In genomic region chr19:12786149-12786870, GRCh38 we compare ENCODE assay signal across 8 cellular contexts. TPM values are rescaled to one million over a fixed set of nuclear protein-coding genes. Genes with fewer than 3 reads are reported as not detected.
DNase-seq lines count a peak whose midpoint lies in the region; ATAC-seq and TF ChIP-seq lines count a peak whose summit lies in the region.

No MANE protein-coding gene starts in this region.

- no peaks in the 10 kb centered on the region for H3K27me3 Mint-ChIP-seq in activated CD8-positive, alpha-beta T cell treated with anti-CD3 and anti-CD28 coated beads, Interleukin-2, amount 10 ng/mL, durations not matched to agents 7 days and 5 days (ENCODE audit: low read depth)
- H3K27me3 Mint-ChIP-seq in glutamatergic neuron (ENCODE audit: unreplicated experiment): peaks cover 10% of the 10 kb centered on the region

- CTCF ChIA-PET in activated CD8-positive, alpha-beta T cell treated with anti-CD3 and anti-CD28 coated beads, Interleukin-2, amount 10 ng/mL, durations not matched to agents 7 days and 5 days (lab: Charles Lee): interaction anchor here (1.0 to 3.4 kb wide), 4 partner anchors 8 to 10 kb away, joined by 3 to 31 read pairs (median 8); no protein-coding TSS in a partner anchor

- H3K27ac Mint-ChIP-seq in activated CD8-positive, alpha-beta T cell treated with anti-CD3 and anti-CD28 coated beads, Interleukin-2, amount 10 ng/mL, durations not matched to agents 7 days and 5 days: peak overlapping the region; percentile 48
- H3K27ac Mint-ChIP-seq in glutamatergic neuron (ENCODE audit: unreplicated experiment): no peak overlapping the region

- H3K79me2 ChIP-seq in Karpas-422 (ENCODE audit: low read length): no peaks in the 10 kb centered on the region

- H3K9me2 ChIP-seq in Karpas-422 (replicated peaks; ENCODE audit: insufficient read depth, low read length): no peaks in the 10 kb centered on the region

- no peaks in the 10 kb centered on the region for H3K36me3 ChIP-seq in Karpas-422 (ENCODE audit: insufficient read depth, low read length)
- no peaks in the 10 kb centered on the region for H3K36me3 ChIP-seq in subcutaneous abdominal adipose tissue (ENCODE audit: control insufficient read depth in 5 of 5, insufficient read depth in 5 of 5, low read length in 5 of 5)

- in situ Hi-C loops in G401 (cut with HindIII; ENCODE audit: low sequenced_read_pairs): no loop called here

- H3K9me3 ChIP-seq in Karpas-422 (ENCODE audit: low read length) (no peaks in the 10 kb centered on the region), subcutaneous abdominal adipose tissue (ENCODE audit: control insufficient read depth in 5 of 5, low read length in 5 of 5) (no peaks in the 10 kb centered on the region)

- no peaks in the 10 kb centered on the region for H3K9me3 Mint-ChIP-seq in activated CD8-positive, alpha-beta T cell treated with anti-CD3 and anti-CD28 coated beads, Interleukin-2, amount 10 ng/mL, durations not matched to agents 7 days and 5 days (ENCODE audit: insufficient read depth)
- peaks cover 10% of the 10 kb centered on the region for H3K9me3 Mint-ChIP-seq in glutamatergic neuron (ENCODE audit: unreplicated experiment)

- H3K27ac ChIP-seq in Karpas-422 (ENCODE audit: low read length) (peak overlapping the region; percentile 74), layer of hippocampus (ENCODE audit: low read depth, low read length) (peak overlapping the region; percentile 98), subcutaneous abdominal adipose tissue (ENCODE audit: low read depth, low read length) (peak overlapping the region; percentile 100)

- H4K20me1 ChIP-seq in Karpas-422 (ENCODE audit: insufficient read depth, low read depth, low read length): no peaks in the 10 kb centered on the region

- H3K27me3 ChIP-seq in Karpas-422 (ENCODE audit: low read length) (no peaks in the 10 kb centered on the region), layer of hippocampus (ENCODE audit: control insufficient read depth, insufficient read depth, low read length) (no peaks in the 10 kb centered on the region), subcutaneous abdominal adipose tissue (ENCODE audit: control insufficient read depth in 5 of 5, insufficient read depth in 4 of 5, low read length in 5 of 5) (no peaks in the 10 kb centered on the region)

- DNase-seq in Karpas-422: peak; percentile 64
- no peak for DNase-seq in activated CD8-positive, alpha-beta T cell treated with anti-CD3 and anti-CD28 coated beads, Interleukin-2, amount 10 ng/mL, durations not matched to agents 7 days and 5 days
- DNase-seq in glutamatergic neuron: no peak
- no peak for DNase-seq in G401 (ENCODE audit: low spot score)
- DNase-seq in AG08395 (ENCODE audit: low spot score): no peak
- no peak for DNase-seq in stimulated activated CD4-positive, alpha-beta T cell treated with anti-CD3 and anti-CD28 coated beads, Interleukin-15, amount 100 ng/mL, for 24 hours

- peak overlapping the region; percentile 65 for H3K9ac ChIP-seq in Karpas-422 (ENCODE audit: low read length)
- H3K9ac ChIP-seq in subcutaneous abdominal adipose tissue (ENCODE audit: low read length in 5 of 5): peak overlapping the region; percentile 0 to 75 (median 66)

- POLR2A ChIA-PET in activated CD8-positive, alpha-beta T cell treated with anti-CD3 and anti-CD28 coated beads, Interleukin-2, amount 10 ng/mL, durations not matched to agents 7 days and 5 days (lab: Charles Lee): interaction anchor here (0.7 to 1.1 kb wide), 3 partner anchors 9 to 105 kb away, joined by 3 to 4 read pairs (median 4); partner anchors contain the start of gene GCDH

- H3K4me2 ChIP-seq in Karpas-422 (ENCODE audit: low read depth, low read length, poor library complexity, severe bottlenecking): peak overlapping the region; percentile 46

- 0 out of 2 replicates have a peak overlapping the region, but pooled peaks have one; percentile 10 for H2AFZ ChIP-seq in Karpas-422 (ENCODE audit: low read length)

- no peak for ATAC-seq in activated CD8-positive, alpha-beta T cell treated with anti-CD3 and anti-CD28 coated beads, Interleukin-2, amount 10 ng/mL, durations not matched to agents 7 days and 5 days

- peaks cover 40% of the 10 kb centered on the region for H3K4me1 Mint-ChIP-seq in activated CD8-positive, alpha-beta T cell treated with anti-CD3 and anti-CD28 coated beads, Interleukin-2, amount 10 ng/mL, durations not matched to agents 7 days and 5 days (ENCODE audit: low read depth)
- H3K4me1 Mint-ChIP-seq in glutamatergic neuron (ENCODE audit: low read depth, unreplicated experiment): peaks cover 19% of the 10 kb centered on the region

- no peaks in the 10 kb centered on the region for H3K36me3 Mint-ChIP-seq in activated CD8-positive, alpha-beta T cell treated with anti-CD3 and anti-CD28 coated beads, Interleukin-2, amount 10 ng/mL, durations not matched to agents 7 days and 5 days (ENCODE audit: low read depth)
- no peaks in the 10 kb centered on the region for H3K36me3 Mint-ChIP-seq in glutamatergic neuron (ENCODE audit: unreplicated experiment)

- H3K4me3 ChIP-seq in Karpas-422 (ENCODE audit: low read length) (no peak overlapping the region), subcutaneous abdominal adipose tissue (ENCODE audit: low read depth in 1 of 5, low read length in 5 of 5) (peak overlapping the region in 1 of 5 donors; percentile 54)

- H3K4me3 Mint-ChIP-seq in activated CD8-positive, alpha-beta T cell treated with anti-CD3 and anti-CD28 coated beads, Interleukin-2, amount 10 ng/mL, durations not matched to agents 7 days and 5 days: no peak overlapping the region
- no peak overlapping the region for H3K4me3 Mint-ChIP-seq in glutamatergic neuron (ENCODE audit: unreplicated experiment)

- TF ChIP-seq CTCF in glutamatergic neuron (IDR thresholded peaks at IDR 0.05; ENCODE audit: partially characterized antibody, unreplicated experiment): no peak

- H3K4me1 ChIP-seq in Karpas-422 (ENCODE audit: low read length): peaks cover 79% of the 10 kb centered on the region
- peaks cover 29 to 93% (median 69%) of the 10 kb centered on the region in 5 donors for H3K4me1 ChIP-seq in subcutaneous abdominal adipose tissue (ENCODE audit: control insufficient read depth in 5 of 5, insufficient read depth in 5 of 5, low read length in 5 of 5)

RNA-seq across cellular contexts. Expression of gene JUNB, which starts 5.0 kb away (rescaled TPM):
- total RNA-seq in Karpas-422 (2014; rRNA removed; shearing (Covaris generic); ENCODE audit: low replicate concordance): 60.0 and 156 TPM in 2 replicates
- 10 to 100 TPM; 90.4 to 92.9 TPM for total RNA-seq in activated CD8-positive, alpha-beta T cell treated with anti-CD3 and anti-CD28 coated beads, Interleukin-2, amount 10 ng/mL, durations not matched to agents 7 days and 5 days
- 24.9 TPM for total RNA-seq in glutamatergic neuron (ENCODE audit: unreplicated experiment)
- 28.3 and 35.9 TPM in 2 replicates for total RNA-seq in G401 (2014; rRNA removed; shearing (Covaris generic))

RNA-seq across cellular contexts. Expression of gene HOOK2, which starts 11.0 kb away (rescaled TPM):
- total RNA-seq in Karpas-422 (2014; rRNA removed; shearing (Covaris generic); ENCODE audit: low replicate concordance): 7.6 and 21.2 TPM in 2 replicates
- 10 to 100 TPM; 14.4 to 16.9 TPM for total RNA-seq in activated CD8-positive, alpha-beta T cell treated with anti-CD3 and anti-CD28 coated beads, Interleukin-2, amount 10 ng/mL, durations not matched to agents 7 days and 5 days
- 40.1 TPM for total RNA-seq in glutamatergic neuron (ENCODE audit: unreplicated experiment)
- 19.4 and 20.2 TPM in 2 replicates for total RNA-seq in G401 (2014; rRNA removed; shearing (Covaris generic))

RNA-seq across cellular contexts. Expression of gene PRDX2, which starts 15.3 kb away (rescaled TPM):
- total RNA-seq in Karpas-422 (2014; rRNA removed; shearing (Covaris generic); ENCODE audit: low replicate concordance): 372 and 566 TPM in 2 replicates
- 100 to 1,000 TPM; 250 to 267 TPM for total RNA-seq in activated CD8-positive, alpha-beta T cell treated with anti-CD3 and anti-CD28 coated beads, Interleukin-2, amount 10 ng/mL, durations not matched to agents 7 days and 5 days
- 671 TPM for total RNA-seq in glutamatergic neuron (ENCODE audit: unreplicated experiment)
- 290 and 300 TPM in 2 replicates for total RNA-seq in G401 (2014; rRNA removed; shearing (Covaris generic))

RNA-seq across cellular contexts. Expression of gene THSD8, which starts 15.6 kb away (rescaled TPM):
- 9.0 TPM in 1 of 2 replicates, not detected in the other for total RNA-seq in Karpas-422 (2014; rRNA removed; shearing (Covaris generic); ENCODE audit: low replicate concordance)
- 10 to 100 TPM; 17.7 to 30.9 TPM for total RNA-seq in activated CD8-positive, alpha-beta T cell treated with anti-CD3 and anti-CD28 coated beads, Interleukin-2, amount 10 ng/mL, durations not matched to agents 7 days and 5 days
- 14.4 TPM for total RNA-seq in glutamatergic neuron (ENCODE audit: unreplicated experiment)
- not detected in 2 replicates for total RNA-seq in G401 (2014; rRNA removed; shearing (Covaris generic))

RNA-seq across cellular contexts. Expression of gene RNASEH2A, which starts 20.1 kb away (rescaled TPM):
- 37.8 and 48.4 TPM in 2 replicates for total RNA-seq in Karpas-422 (2014; rRNA removed; shearing (Covaris generic); ENCODE audit: low replicate concordance)
- total RNA-seq in activated CD8-positive, alpha-beta T cell treated with anti-CD3 and anti-CD28 coated beads, Interleukin-2, amount 10 ng/mL, durations not matched to agents 7 days and 5 days: 10 to 100 TPM; 49.2 to 64.0 TPM
- 16.7 TPM for total RNA-seq in glutamatergic neuron (ENCODE audit: unreplicated experiment)
- 69.1 and 124 TPM in 2 replicates for total RNA-seq in G401 (2014; rRNA removed; shearing (Covaris generic))
